8 cellular contexts compared by ENCODE assay signal in the genomic region with DNA sequence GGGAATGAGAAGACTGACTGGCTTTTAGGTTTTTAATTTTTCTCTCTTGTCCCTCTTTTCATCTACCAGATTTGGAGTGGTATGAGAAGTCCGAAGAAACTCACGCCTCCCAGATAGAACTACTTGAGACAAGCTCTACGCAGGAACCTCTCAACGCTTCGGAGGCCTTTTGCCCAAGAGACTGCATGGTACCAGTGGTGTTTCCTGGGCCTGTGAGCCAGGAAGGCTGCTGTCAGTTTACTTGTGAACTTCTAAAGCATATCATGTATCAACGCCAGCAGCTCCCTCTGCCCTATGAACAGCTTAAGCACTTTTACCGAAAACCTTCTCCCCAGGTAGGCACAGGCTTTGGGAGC. TPM values are rescaled to one million over a fixed set of nuclear protein-coding genes. Genes with fewer than 3 reads are reported as not detected.
DNase-seq lines count a peak whose midpoint lies in the region; ATAC-seq and TF ChIP-seq lines count a peak whose summit lies in the region.

No MANE protein-coding gene starts in this region.

- H2AFZ ChIP-seq in neuron (ENCODE audit: low read depth, low read length) = peak overlapping the region; percentile 78

- CTCF ChIA-PET in T-cell (lab: Charles Lee) = interaction anchor here (0.6 kb wide), 3 partner anchors 16 to 1811 kb away, joined by 3 to 8 read pairs (median 3); no protein-coding TSS in a partner anchor

- no peaks in the 10 kb centered on the region for H3K9me3 ChIP-seq in heart left ventricle
- no peaks in the 10 kb centered on the region for H3K9me3 ChIP-seq in neuron (ENCODE audit: low read length)

- peak overlapping the region; percentile 96 for H3K27ac Mint-ChIP-seq in T-cell

- TF ChIP-seq POLR2A in heart left ventricle (IDR thresholded peaks at IDR 0.05) = no peak

- DNase-seq in heart left ventricle = no peak
- DNase-seq in left ventricle myocardium superior = no peak
- peak in 12 of 34 experiments; percentile 6 to 34 (median 11) for DNase-seq in T-cell
- DNase-seq in epithelial cell of proximal tubule (ENCODE audit: low read depth) = no peak
- DNase-seq in Ammon's horn (ENCODE audit: low spot score) = no peak
- DNase-seq in NCI-H187 treated with DMSO at 0.1 percent for 48 hours (lab: John Stamatoyannopoulos, UW) = no peak

- peak overlapping the region in 11 of 12 donors; percentile 66 to 93 (median 91) for H3K27ac ChIP-seq in heart left ventricle

- WGBS in heart left ventricle, 4 donors = 13 to 17% (median 16%) methylated on average over 7 of the region's 7 CpGs

- peaks cover 25% of the 10 kb centered on the region for H3K36me3 Mint-ChIP-seq in T-cell

- H3K4me3 Mint-ChIP-seq in T-cell = peak overlapping the region; percentile 93 to 98 (median 94)

- peaks cover 8 to 50% (median 38%) of the 10 kb centered on the region in 12 donors for H3K4me1 ChIP-seq in heart left ventricle
- H3K4me1 ChIP-seq in neuron (ENCODE audit: insufficient read depth, low read length) = peaks cover 10% of the 10 kb centered on the region

- H3K9me3 Mint-ChIP-seq in T-cell = no peaks in the 10 kb centered on the region

- TF ChIP-seq CTCF in heart left ventricle (IDR thresholded peaks at IDR 0.05) (no peak), epithelial cell of proximal tubule (conservative IDR thresholded peaks at IDR 0.05; ENCODE audit: low read depth, low read length) (no peak)

- H3K27me3 Mint-ChIP-seq in T-cell = no peaks in the 10 kb centered on the region

- peaks cover 0 to 46% (median 42%) of the 10 kb centered on the region in 9 donors for H3K36me3 ChIP-seq in heart left ventricle
- H3K36me3 ChIP-seq in neuron (ENCODE audit: insufficient read depth, low read length) = peaks cover 26% of the 10 kb centered on the region

- POLR2A ChIA-PET in T-cell (lab: Charles Lee) = interaction anchor here (0.5 to 0.8 kb wide), 3 partner anchors 10 to 1118 kb away, joined by 3 to 5 read pairs (median 5); no protein-coding TSS in a partner anchor

- H3K4me1 Mint-ChIP-seq in T-cell = peaks cover 48 to 62% (median 53%) of the 10 kb centered on the region in 3 donors

- ATAC-seq in heart left ventricle = peak in 2 of 4 donors; percentile 6 to 40
- ATAC-seq in left ventricle myocardium superior = no peak
- ATAC-seq in T-cell (replicated peaks in 1 of 4) = peak; percentile 17 to 30 (median 28)
- ATAC-seq in GM21447 (IDR thresholded peaks at IDR 0.05; ENCODE audit: unreplicated experiment) = no peak

- H3K4me3 ChIP-seq in heart left ventricle = peak overlapping the region; percentile 25 to 91 (median 70)
- H3K4me3 ChIP-seq in epithelial cell of proximal tubule (ENCODE audit: low read depth, low read length) = peak overlapping the region; percentile 92
- H3K4me3 ChIP-seq in neuron (ENCODE audit: low read length) = peak overlapping the region; percentile 82

- no peaks in the 10 kb centered on the region for H3K27me3 ChIP-seq in heart left ventricle
- H3K27me3 ChIP-seq in neuron (ENCODE audit: insufficient read depth, low read length) = no peaks in the 10 kb centered on the region

- intact Hi-C loops in heart left ventricle (cut with DNase I) = loop anchor here in 2 of 10 donors (1.0 to 10.0 kb wide), 2 partner anchors 9 to 609 kb away; a partner anchor contains a TSS
- intact Hi-C loops in left ventricle myocardium superior (cut with micrococcal nuclease) = no loop called here

RNA-seq across cellular contexts. Expression of a gene that starts 0.7 kb away (rescaled TPM):
- 10 to 100 TPM; 24.5 to 33.7 (median 26.6) TPM for total RNA-seq in heart left ventricle
- polyA plus RNA-seq in heart left ventricle = 10 to 100 TPM; 19.8 to 38.6 TPM
- total RNA-seq in left ventricle myocardium superior = 28.3 TPM
- total RNA-seq in T-cell = 10 to 100 TPM; 16.6 to 32.1 (median 28.9) TPM
- total RNA-seq in epithelial cell of proximal tubule = 41.8 and 60.3 TPM in 2 replicates

RNA-seq across cellular contexts. Expression of a gene that starts 7.2 kb away (rescaled TPM):
- total RNA-seq in heart left ventricle (10 to 100 TPM; 16.6 to 37.1 (median 26.1) TPM), left ventricle myocardium superior (23.6 TPM), T-cell (10 to 100 TPM; 58.4 to 87.0 (median 75.2) TPM), epithelial cell of proximal tubule (49.6 and 85.6 TPM in 2 replicates)
- polyA plus RNA-seq in heart left ventricle = 10 to 100 TPM; 24.1 to 37.0 TPM

RNA-seq across cellular contexts. Expression of a gene that starts 8.5 kb away (rescaled TPM):
- total RNA-seq in heart left ventricle (under 1 TPM in 6 of 9 donors, not detected in 3; 0.09 to 0.18 (median 0.14) TPM), left ventricle myocardium superior (0.15 TPM), T-cell (not detected), epithelial cell of proximal tubule (0.14 TPM in 1 of 2 replicates, not detected in the other)
- under 1 TPM; 0.29 to 0.50 TPM for polyA plus RNA-seq in heart left ventricle

RNA-seq across cellular contexts. Expression of a gene that starts 51.3 kb away (rescaled TPM):
- total RNA-seq in heart left ventricle = 10 to 100 TPM; 37.4 to 66.1 (median 39.1) TPM
- polyA plus RNA-seq in heart left ventricle = 100 to 1,000 TPM in 1 of 2 donors, 10 to 100 TPM in 1; 55.3 to 105 TPM
- 46.0 TPM for total RNA-seq in left ventricle myocardium superior
- 10 to 100 TPM; 22.9 to 34.9 (median 30.6) TPM for total RNA-seq in T-cell
- 56.4 and 68.9 TPM in 2 replicates for total RNA-seq in epithelial cell of proximal tubule

Comparison
In these comparisons a context has a peak if more than half of its experiments do, and no peak if none do; other contexts are left out.
1. ATAC-seq: peak in T-cell (4 of 4); none in left ventricle myocardium superior (single experiment) and GM21447 (single experiment).
2. Peak in every context shown above with its lines, with median percentiles within 50 percentile points of each other: H3K4me3 ChIP-seq.